10 cellular contexts compared by ENCODE assay signal in genomic region chr7:43637114-43637806, GRCh38. TPM values are rescaled to one million over a fixed set of nuclear protein-coding genes. Genes with fewer than 3 reads are reported as not detected.
A peak's percentile ranks its signal among the peaks of the same experiment; 100 is the strongest.
DNase-seq lines count a peak whose midpoint lies in the region; ATAC-seq and TF ChIP-seq lines count a peak whose summit lies in the region.
"Had no signal": no experiment of that assay in that cellular context is flagged by ENCODE, and none has a peak within 500 bp of the region (broad histone marks: within the 10 kb centered on the region; RNA-seq: fewer than 3 reads in every experiment).

No MANE protein-coding gene starts in this region.

- peak overlapping the region; percentile 10 for H3K4me3 Mint-ChIP-seq in activated T-cell treated with anti-CD3 and anti-CD28 coated beads, Interleukin-2, amount 50 U/mL, for 4 hours
- no peak overlapping the region for H3K4me3 Mint-ChIP-seq in activated CD4-positive, alpha-beta memory T cell treated with anti-CD3 and anti-CD28 coated beads for 36 hours

- peak; percentile 60 to 61 for ATAC-seq in activated T-cell treated with anti-CD3 and anti-CD28 coated beads, Interleukin-2, amount 50 U/mL, for 4 hours
- ATAC-seq in gastroesophageal sphincter (no peak), GM18909 (IDR thresholded peaks at IDR 0.05; ENCODE audit: poor library complexity, unreplicated experiment) (no peak), HG03457 (IDR thresholded peaks at IDR 0.05; ENCODE audit: unreplicated experiment) (no peak)

- H3K4me1 ChIP-seq in gastroesophageal sphincter (peaks cover 2 to 38% (median 14%) of the 10 kb centered on the region in 3 donors), thyroid gland (peaks cover 26 to 33% of the 10 kb centered on the region in 2 donors)

- intact Hi-C loops in activated CD4-positive, alpha-beta memory T cell treated with anti-CD3 and anti-CD28 coated beads for 36 hours (cut with micrococcal nuclease): no loop called here
- intact Hi-C loops in thyroid gland (cut with DNase I): no loop called here

- WGBS in gastroesophageal sphincter (ENCODE audit: low coverage in 1 of 2), 2 donors: 89 to 94% methylated on average over 2 to 3 of the region's 4 CpGs
- 77 to 80% methylated on average over 4 of the region's 4 CpGs for WGBS in thyroid gland, 2 donors

- TF ChIP-seq POLR2A in gastroesophageal sphincter (IDR thresholded peaks at IDR 0.05) (no peak), thyroid gland (IDR thresholded peaks at IDR 0.05) (no peak)

- TF ChIP-seq CTCF in gastroesophageal sphincter (IDR thresholded peaks at IDR 0.05): no peak
- TF ChIP-seq CTCF in thyroid gland (IDR thresholded peaks at IDR 0.05): no peak

- H3K27ac ChIP-seq in gastroesophageal sphincter (peak overlapping the region in 3 of 4 donors; percentile 71 to 80 (median 72)), thyroid gland (peak overlapping the region in 2 of 3 donors; percentile 66 to 68)
- H3K27ac ChIP-seq: vagina had no signal

- H3K9me3 ChIP-seq in gastroesophageal sphincter (no peaks in the 10 kb centered on the region), thyroid gland (no peaks in the 10 kb centered on the region)
- H3K9me3 ChIP-seq: vagina had no signal

- CTCF ChIA-PET in activated CD4-positive, alpha-beta memory T cell treated with anti-CD3 and anti-CD28 coated beads for 36 hours (lab: Charles Lee): interaction anchor here (1.8 to 6.3 kb wide), 2 partner anchors 55 to 63 kb away, joined by 6 to 50 read pairs; partner anchors contain the start of gene STK17A

- H3K9me3 Mint-ChIP-seq in activated T-cell treated with anti-CD3 and anti-CD28 coated beads, Interleukin-2, amount 50 U/mL, for 4 hours: peaks cover 5% of the 10 kb centered on the region
- no peaks in the 10 kb centered on the region for H3K9me3 Mint-ChIP-seq in activated CD4-positive, alpha-beta memory T cell treated with anti-CD3 and anti-CD28 coated beads for 36 hours

- H3K27me3 Mint-ChIP-seq in activated T-cell treated with anti-CD3 and anti-CD28 coated beads, Interleukin-2, amount 50 U/mL, for 4 hours (ENCODE audit: low read depth): no peaks in the 10 kb centered on the region
- H3K27me3 Mint-ChIP-seq in activated CD4-positive, alpha-beta memory T cell treated with anti-CD3 and anti-CD28 coated beads for 36 hours: no peaks in the 10 kb centered on the region

- no peak for TF ChIP-seq EP300 in gastroesophageal sphincter (IDR thresholded peaks at IDR 0.05)

- POLR2A ChIA-PET in activated CD4-positive, alpha-beta memory T cell treated with anti-CD3 and anti-CD28 coated beads for 36 hours (lab: Charles Lee): interaction anchor here (2.3 kb wide), 1 partner anchor 11 kb away, joined by 13 read pairs; no protein-coding TSS in a partner anchor

- H3K27me3 ChIP-seq in gastroesophageal sphincter (no peaks in the 10 kb centered on the region), thyroid gland (no peaks in the 10 kb centered on the region)
- H3K27me3 ChIP-seq: vagina had no signal

- H3K27ac Mint-ChIP-seq in activated CD4-positive, alpha-beta memory T cell treated with anti-CD3 and anti-CD28 coated beads for 36 hours: peak overlapping the region; percentile 81

- peaks cover 62% of the 10 kb centered on the region for H3K36me3 Mint-ChIP-seq in activated T-cell treated with anti-CD3 and anti-CD28 coated beads, Interleukin-2, amount 50 U/mL, for 4 hours (ENCODE audit: insufficient read depth)
- H3K36me3 Mint-ChIP-seq in activated CD4-positive, alpha-beta memory T cell treated with anti-CD3 and anti-CD28 coated beads for 36 hours: peaks cover 67% of the 10 kb centered on the region

- DNase-seq in activated T-cell treated with anti-CD3 and anti-CD28 coated beads, Interleukin-2, amount 50 U/mL, for 4 hours: no peak
- DNase-seq in activated T-cell treated with anti-CD3 and anti-CD28 coated beads for 4 hours (no peak), thyroid gland (no peak), NAMALWA (ENCODE audit: low spot score) (no peak)
- DNase-seq in activated CD4-positive, alpha-beta memory T cell treated with anti-CD3 and anti-CD28 coated beads for 36 hours: no peak
- DNase-seq: NCI-H2029 had no signal

- H3K36me3 ChIP-seq in gastroesophageal sphincter (peaks cover 0 to 51% of the 10 kb centered on the region in 2 donors), thyroid gland (no peaks in the 10 kb centered on the region)
- H3K36me3 ChIP-seq: vagina had no signal

- H3K4me1 Mint-ChIP-seq in activated T-cell treated with anti-CD3 and anti-CD28 coated beads, Interleukin-2, amount 50 U/mL, for 4 hours (ENCODE audit: low read depth): peaks cover 81% of the 10 kb centered on the region
- H3K4me1 Mint-ChIP-seq in activated CD4-positive, alpha-beta memory T cell treated with anti-CD3 and anti-CD28 coated beads for 36 hours (ENCODE audit: low read depth): peaks cover 73% of the 10 kb centered on the region

- no peak overlapping the region for H3K4me3 ChIP-seq in gastroesophageal sphincter
- H3K4me3 ChIP-seq in thyroid gland (replicated peaks in 1 of 3): no peak overlapping the region
- H3K4me3 ChIP-seq: vagina had no signal

RNA-seq across cellular contexts. Expression of gene STK17A, which starts 54.4 kb away (rescaled TPM):
- 10 to 100 TPM; 32.0 to 40.1 (median 33.3) TPM for total RNA-seq in activated T-cell treated with anti-CD3 and anti-CD28 coated beads, Interleukin-2, amount 50 U/mL, for 4 hours
- total RNA-seq in activated CD4-positive, alpha-beta memory T cell treated with anti-CD3 and anti-CD28 coated beads for 36 hours: 10 to 100 TPM; 58.2 to 62.6 TPM
- total RNA-seq in gastroesophageal sphincter: 10 to 100 TPM; 14.6 to 31.5 (median 27.3) TPM
- 10 to 100 TPM in 3 of 4 donors, 1 to 10 TPM in 1; 7.9 to 22.9 (median 16.4) TPM for total RNA-seq in thyroid gland

Comparison
In these comparisons a context has a peak if more than half of its experiments do, and no peak if none do; other contexts are left out.
1. ATAC-seq: peak in activated T-cell treated with anti-CD3 and anti-CD28 coated beads, Interleukin-2, amount 50 U/mL, for 4 hours (2 of 2); none in gastroesophageal sphincter (single experiment), GM18909 (single experiment) and HG03457 (single experiment).